Comparison of ENCODE assay signal across 1 cellular context in genomic region chr11:44327730-44328691, GRCh38.
TF ChIP-seq lines count a peak whose summit lies in the region.

No MANE protein-coding gene starts in this region.

TF ChIP-seq in K562, 482 proteins besides CTCF, POLR2A, EP300 and RAD21:
- TF ChIP-seq KDM4B (IDR thresholded peaks at IDR 0.05; ENCODE audit: borderline replicate concordance in 2 of 2, low read depth in 1 of 2) (no peak), PKNOX1 (IDR thresholded peaks at IDR 0.05) (peak; percentile 15; the same call in 1 of the 2 replicates), RBM14 (IDR thresholded peaks at IDR 0.05; ENCODE audit: borderline replicate concordance, insufficient read depth, low read depth, low read length) (no peak), RBM39 (optimal IDR thresholded peaks at IDR 0.05; ENCODE audit: low read depth, low read length) (no peak), PRDM10 (IDR thresholded peaks at IDR 0.05; ENCODE audit: partially characterized antibody) (peak; percentile 19), KAT2B (IDR thresholded peaks at IDR 0.05; ENCODE audit: low read depth, low read length) (no peak), FOSL1 (tag; conservative IDR thresholded peaks at IDR 0.05) (no peak), CBX8 (IDR thresholded peaks at IDR 0.05; ENCODE audit: borderline replicate concordance, extremely low read depth, low read depth, low read length, poor library complexity, severe bottlenecking) (no peak), ZNF408 (CRISPR knock-in tag; IDR thresholded peaks at IDR 0.05; ENCODE audit: low read depth) (no peak), PCBP2 (IDR thresholded peaks at IDR 0.05; ENCODE audit: low read depth, low read length, poor library complexity, severe bottlenecking) (no peak), ZKSCAN8 (CRISPR knock-in tag; IDR thresholded peaks at IDR 0.05) (no peak), TRIM24 (IDR thresholded peaks at IDR 0.05) (no peak), ZNF316 (IDR thresholded peaks at IDR 0.05) (0 out of 2 replicates have a peak, but pooled peaks have one; percentile 41), BMI1 (IDR thresholded peaks at IDR 0.05; ENCODE audit: low read length) (no peak), BRCA1 (IDR thresholded peaks at IDR 0.05) (no peak), BRCA1 (CRISPR knock-in tag; IDR thresholded peaks at IDR 0.05) (no peak), ETV1 (tag; conservative IDR thresholded peaks at IDR 0.05; ENCODE audit: low read depth) (no peak)
- TF ChIP-seq, protein P1, sequence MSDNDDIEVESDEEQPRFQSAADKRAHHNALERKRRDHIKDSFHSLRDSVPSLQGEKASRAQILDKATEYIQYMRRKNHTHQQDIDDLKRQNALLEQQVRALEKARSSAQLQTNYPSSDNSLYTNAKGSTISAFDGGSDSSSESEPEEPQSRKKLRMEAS (CRISPR knock-in tag; IDR thresholded peaks at IDR 0.05) = no peak
- TF ChIP-seq, protein P2, sequence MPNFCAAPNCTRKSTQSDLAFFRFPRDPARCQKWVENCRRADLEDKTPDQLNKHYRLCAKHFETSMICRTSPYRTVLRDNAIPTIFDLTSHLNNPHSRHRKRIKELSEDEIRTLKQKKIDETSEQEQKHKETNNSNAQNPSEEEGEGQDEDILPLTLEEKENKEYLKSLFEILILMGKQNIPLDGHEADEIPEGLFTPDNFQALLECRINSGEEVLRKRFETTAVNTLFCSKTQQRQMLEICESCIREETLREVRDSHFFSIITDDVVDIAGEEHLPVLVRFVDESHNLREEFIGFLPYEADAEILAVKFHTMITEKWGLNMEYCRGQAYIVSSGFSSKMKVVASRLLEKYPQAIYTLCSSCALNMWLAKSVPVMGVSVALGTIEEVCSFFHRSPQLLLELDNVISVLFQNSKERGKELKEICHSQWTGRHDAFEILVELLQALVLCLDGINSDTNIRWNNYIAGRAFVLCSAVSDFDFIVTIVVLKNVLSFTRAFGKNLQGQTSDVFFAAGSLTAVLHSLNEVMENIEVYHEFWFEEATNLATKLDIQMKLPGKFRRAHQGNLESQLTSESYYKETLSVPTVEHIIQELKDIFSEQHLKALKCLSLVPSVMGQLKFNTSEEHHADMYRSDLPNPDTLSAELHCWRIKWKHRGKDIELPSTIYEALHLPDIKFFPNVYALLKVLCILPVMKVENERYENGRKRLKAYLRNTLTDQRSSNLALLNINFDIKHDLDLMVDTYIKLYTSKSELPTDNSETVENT (CRISPR knock-in tag; IDR thresholded peaks at IDR 0.05) = no peak
